10 cellular contexts compared by ENCODE assay signal in the genomic region with DNA sequence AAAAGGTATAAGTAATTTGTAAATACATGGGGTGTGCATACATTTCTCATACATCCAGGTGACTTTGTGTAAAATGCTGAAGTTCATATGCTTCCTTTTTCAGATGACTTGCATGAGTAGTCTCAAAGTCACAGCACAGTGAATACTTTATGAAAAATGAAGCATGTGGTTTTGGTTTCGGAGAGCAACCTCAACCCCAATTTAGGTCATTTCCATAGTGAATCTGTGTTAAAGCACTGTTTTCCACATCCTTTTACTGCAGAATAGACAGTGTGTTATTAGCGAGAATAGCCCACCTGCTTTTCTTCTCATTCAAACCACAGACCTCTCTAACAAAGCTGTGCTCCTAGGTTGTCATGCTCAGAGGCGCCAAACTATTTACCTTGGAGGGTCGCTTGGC.
DNase-seq lines count a peak whose midpoint lies in the region; ATAC-seq and TF ChIP-seq lines count a peak whose summit lies in the region.
"Had no signal": no experiment of that assay in that cellular context is flagged by ENCODE, and none has a peak within 500 bp of the region (broad histone marks: within the 10 kb centered on the region; RNA-seq: fewer than 3 reads in every experiment).

No MANE protein-coding gene starts in this region.

- H4K8ac ChIP-seq in neuronal stem cell (ENCODE audit: low read depth, low read length): peak overlapping the region; percentile 8

- no peak overlapping the region for H2AFZ ChIP-seq in neuronal stem cell (ENCODE audit: low read length)

- H2BK12ac ChIP-seq in neuronal stem cell (ENCODE audit: low read length): no peak overlapping the region

- no peaks in the 10 kb centered on the region for H3K79me1 ChIP-seq in neuronal stem cell (ENCODE audit: low read depth, low read length)

- H3K4me1 ChIP-seq in neuronal stem cell (ENCODE audit: control insufficient read depth in 2 of 2, insufficient read depth in 1 of 2, low read depth in 1 of 2, low read length in 2 of 2): peaks cover 0 to 3% of the 10 kb centered on the region in 2 donors
- peaks cover 6% of the 10 kb centered on the region for H3K4me1 ChIP-seq in upper lobe of right lung

- H3K18ac ChIP-seq in neuronal stem cell (ENCODE audit: low read length): no peak overlapping the region

- H3K9ac ChIP-seq in neuronal stem cell (ENCODE audit: low read depth, low read length, poor library complexity): no peak overlapping the region

- H2AK5ac ChIP-seq in neuronal stem cell (ENCODE audit: low read depth, low read length): no peak overlapping the region

- H3K23ac ChIP-seq in neuronal stem cell (ENCODE audit: low read depth, low read length, poor library complexity): no peak overlapping the region

- H3K9me3 ChIP-seq in neuronal stem cell (replicated peaks in 1 of 2; ENCODE audit: control insufficient read depth in 2 of 2, insufficient read depth in 1 of 2, low read depth in 1 of 2, low read length in 2 of 2) (peaks cover 0 to 2% of the 10 kb centered on the region in 2 donors), upper lobe of right lung (no peaks in the 10 kb centered on the region)

- no peak overlapping the region for H2BK15ac ChIP-seq in neuronal stem cell (ENCODE audit: low read length)

- no peak overlapping the region for H3K14ac ChIP-seq in neuronal stem cell (ENCODE audit: low read length)

- no peak for TF ChIP-seq CTCF in upper lobe of right lung (IDR thresholded peaks at IDR 0.05)

- no peak overlapping the region for H4K91ac ChIP-seq in neuronal stem cell (ENCODE audit: low read depth, low read length, poor library complexity)

- H3K36me3 ChIP-seq in neuronal stem cell (replicated peaks in 1 of 2; ENCODE audit: control insufficient read depth in 2 of 2, insufficient read depth in 2 of 2, low read length in 2 of 2): peaks cover 0 to 12% of the 10 kb centered on the region in 2 donors
- H3K36me3 ChIP-seq in upper lobe of right lung: no peaks in the 10 kb centered on the region

- no peak overlapping the region for H3K4ac ChIP-seq in neuronal stem cell (ENCODE audit: low read length)

- intact Hi-C loops in upper lobe of right lung (cut with DNase I): no loop called here

- no peak overlapping the region for H2BK5ac ChIP-seq in neuronal stem cell (ENCODE audit: low read length)

- ATAC-seq in GM19023 (IDR thresholded peaks at IDR 0.05; ENCODE audit: unreplicated experiment): peak; percentile 88
- peak; percentile 96 for ATAC-seq in HG02623 (IDR thresholded peaks at IDR 0.05; ENCODE audit: unreplicated experiment)
- no peak for ATAC-seq in upper lobe of right lung
- ATAC-seq: K562 had no signal

- DNase-seq in NAMALWA (ENCODE audit: low spot score): peak; percentile 67
- DNase-seq in neuronal stem cell (ENCODE audit: low spot score): no peak
- DNase-seq in NCI-H1105 treated with DMSO at 0.1 percent for 48 hours (lab: John Stamatoyannopoulos, UW): no peak
- no peak for DNase-seq in NCI-H187 (lab: John Stamatoyannopoulos, UW)
- no peak for DNase-seq in upper lobe of right lung
- no peak for DNase-seq in OCI-M2 (lab: John Stamatoyannopoulos, UW; ENCODE audit: unreplicated experiment)
- DNase-seq: activated CD4-positive, alpha-beta T cell treated with anti-CD3 and anti-CD28 coated beads for 48 hours had no signal

- H3K27ac ChIP-seq in neuronal stem cell (replicated peaks; ENCODE audit: low read length) (no peak overlapping the region), upper lobe of right lung (no peak overlapping the region)

- no peak overlapping the region for H2BK120ac ChIP-seq in neuronal stem cell (ENCODE audit: low read depth, low read length)

- no peak overlapping the region for H3K4me2 ChIP-seq in neuronal stem cell (ENCODE audit: insufficient read depth, low read length, poor library complexity, severe bottlenecking)

- H3K27me3 ChIP-seq in neuronal stem cell (ENCODE audit: control insufficient read depth in 3 of 3, insufficient read depth in 3 of 3, low read depth in 1 of 3, low read length in 3 of 3): no peaks in the 10 kb centered on the region
- no peaks in the 10 kb centered on the region for H3K27me3 ChIP-seq in upper lobe of right lung

- H3K4me3 ChIP-seq in neuronal stem cell (ENCODE audit: low read length in 2 of 2) (no peak overlapping the region), upper lobe of right lung (no peak overlapping the region)
- H3K4me3 ChIP-seq: K562 had no signal

- WGBS in neuronal stem cell (ENCODE audit: extremely low coverage in 2 of 2, insufficient read length in 2 of 2, insufficient replicate concordance in 1 of 2), 2 donors: no CpG with 5 or more reads among the region's 4 CpGs
